Comparison of ENCODE assay signal across 33 cellular contexts in the genomic region with DNA sequence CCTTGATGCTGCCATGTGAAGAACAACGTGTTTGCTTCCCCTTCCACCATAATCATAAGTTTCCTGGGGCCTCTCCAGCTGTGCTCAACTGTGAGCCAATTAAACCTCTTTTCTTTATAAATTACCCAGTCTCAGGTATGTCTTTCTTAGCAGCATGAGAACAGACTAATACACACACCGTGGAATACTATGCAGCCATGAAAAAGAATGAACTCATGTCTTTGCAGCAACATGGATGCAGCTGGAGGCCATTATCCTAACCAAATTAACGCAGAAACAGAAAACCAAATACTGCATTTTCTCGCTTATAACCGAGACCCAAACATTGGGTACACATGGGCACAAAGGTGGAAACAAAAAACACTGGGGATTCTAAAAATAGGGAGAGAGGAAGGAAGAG.
"Had no signal": no experiment of that assay in that cellular context is flagged by ENCODE, and none has a peak within 500 bp of the region (broad histone marks: within the 10 kb centered on the region; RNA-seq: fewer than 3 reads in every experiment).

No MANE protein-coding gene starts in this region.

- FAIRE-seq: astrocyte, bronchial epithelial cell had no signal

- ATAC-seq: activated naive CD4-positive, alpha-beta T cell treated with anti-CD3 and anti-CD28 coated beads, Interleukin-2, amount 50 U/mL, for 72 hours; activated naive CD8-positive, alpha-beta T cell treated with anti-CD3 and anti-CD28 coated beads, Interleukin-2, amount 50 U/mL, for 24 hours; activated T-cell treated with anti-CD3 and anti-CD28 coated beads, Interleukin-2, amount 50 U/mL, for 4 hours; activated T-cell treated with anti-CD3 and anti-CD28 coated beads, Interleukin-2, amount 50 U/mL, for 72 hours; activated T-helper 17 cell treated with anti-CD3 and anti-CD28 coated beads, Interleukin-2, amount 50 U/mL, for 72 hours; body of pancreas had no signal

- H3K9me3 ChIP-seq: adrenal gland, ascending aorta, breast epithelium had no signal

- DNase-seq: activated effector memory CD4-positive, alpha-beta T cell treated with anti-CD3 and anti-CD28 coated beads, Interleukin-2, amount 50 U/mL, for 16 hours; activated effector memory CD4-positive, alpha-beta T cell treated with Interleukin-2 at 50 U/mL for 16 hours; activated gamma-delta T cell; activated gamma-delta T cell treated with Interleukin-2 at 50 U/mL for 16 hours; activated naive CD4-positive, alpha-beta T cell; activated naive CD4-positive, alpha-beta T cell treated with anti-CD3 and anti-CD28 coated beads for 36 hours; activated naive CD4-positive, alpha-beta T cell treated with anti-CD3 and anti-CD28 coated beads, Interleukin-2, amount 10 ng/mL, durations not matched to agents 7 days and 5 days; activated naive CD4-positive, alpha-beta T cell treated with anti-CD3 and anti-CD28 coated beads, Interleukin-2, amount 50 U/mL, for 16 hours; activated naive CD4-positive, alpha-beta T cell treated with Interleukin-2 at 50 U/mL for 16 hours; activated naive CD8-positive, alpha-beta T cell treated with anti-CD3 and anti-CD28 coated beads for 36 hours; activated naive CD8-positive, alpha-beta T cell treated with anti-CD3 and anti-CD28 coated beads, Interleukin-2, amount 10 ng/mL, durations not matched to agents 7 days and 5 days; activated naive CD8-positive, alpha-beta T cell treated with anti-CD3 and anti-CD28 coated beads, Interleukin-2, amount 50 U/mL, for 24 hours; activated T-cell treated with anti-CD3 and anti-CD28 coated beads, Interleukin-2, amount 50 U/mL, for 24 hours; activated T-cell treated with anti-CD3 and anti-CD28 coated beads, Interleukin-2, amount 50 U/mL, for 4 hours; activated T-cell treated with anti-CD3 and anti-CD28 coated beads, Interleukin-2, amount 50 U/mL, for 48 hours; activated T-cell treated with anti-CD3 and anti-CD28 coated beads, Interleukin-2, amount 50 U/mL, for 72 hours; adrenal gland; amniotic stem cell; amygdala; anterior cingulate cortex; aorta; body of pancreas; brain microvascular endothelial cell; caudate nucleus; central memory CD4-positive, alpha-beta T cell; cerebellar nuclear complex had no signal

- H3K36me3 ChIP-seq: adrenal gland, ascending aorta, brain microvascular endothelial cell, breast epithelium, cardiac muscle cell had no signal

- H3K27ac ChIP-seq: adrenal gland, ascending aorta, body of pancreas, brain microvascular endothelial cell, breast epithelium, cardiac muscle cell had no signal

- H3K4me1 ChIP-seq: adrenal gland, ascending aorta, body of pancreas, breast epithelium had no signal

- H3K4me3 ChIP-seq: adrenal gland, ascending aorta, body of pancreas, breast epithelium, cardiac muscle cell had no signal

- H3K27me3 ChIP-seq: adrenal gland, ascending aorta, body of pancreas, brain microvascular endothelial cell, breast epithelium, cardiac muscle cell had no signal
